In the genomic region with DNA sequence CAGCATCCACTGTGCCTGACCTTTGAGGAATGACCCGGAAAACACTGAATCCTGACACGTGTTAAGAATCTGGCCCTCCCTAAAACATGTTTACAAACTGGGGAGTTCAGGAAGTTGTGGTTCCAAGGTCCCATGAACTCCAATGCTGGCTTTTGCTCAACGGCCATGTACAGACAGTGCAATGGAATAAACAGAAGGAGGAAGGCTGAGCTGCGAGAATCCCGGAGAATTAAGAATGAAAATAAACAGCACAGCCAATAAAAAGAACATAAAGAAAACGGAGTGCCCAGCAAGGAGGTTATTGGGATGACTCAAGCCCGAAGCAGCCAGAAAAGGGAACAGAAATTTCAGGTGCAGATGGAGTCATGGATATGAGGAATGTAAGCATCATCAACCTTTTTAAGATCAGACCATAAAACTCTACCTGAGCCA, we compare ENCODE assay signal across 17 cellular contexts. TPM values are rescaled to one million over a fixed set of nuclear protein-coding genes. Genes with fewer than 3 reads are reported as not detected.
DNase-seq lines count a peak whose midpoint lies in the region; ATAC-seq and TF ChIP-seq lines count a peak whose summit lies in the region.
"Had no signal": no experiment of that assay in that cellular context is flagged by ENCODE, and none has a peak within 500 bp of the region (broad histone marks: within the 10 kb centered on the region; RNA-seq: fewer than 3 reads in every experiment).

No MANE protein-coding gene starts in this region.

- in situ Hi-C loops in mammary epithelial cell (cut with MboI; ENCODE audit: low sequenced_read_pairs in 2 of 2): no loop called here

- peak overlapping the region; percentile 99 for H3K27ac Mint-ChIP-seq in activated CD4-positive, alpha-beta T cell treated with anti-CD3 and anti-CD28 coated beads, Interleukin-2, amount 10 ng/mL, durations not matched to agents 24 days and 14 days
- H3K27ac Mint-ChIP-seq in natural killer cell treated with Interleukin-12 subunit alpha and Interleukin-12 subunit beta and Interleukin-15 and Interleukin-18, amount 100 ng/mL, for 72 hours: peak overlapping the region; percentile 72 to 95
- no peak overlapping the region for H3K27ac Mint-ChIP-seq in Caco-2 (ENCODE audit: unreplicated experiment)
- H3K27ac Mint-ChIP-seq: dendritic cell treated with granulocyte-macrophage colony-stimulating factor and Interleukin-4, amounts not matched to agents 40 ng/mL and 50 ng/mL, for 4 days had no signal

- H3K27me3 Mint-ChIP-seq in activated CD4-positive, alpha-beta T cell treated with anti-CD3 and anti-CD28 coated beads, Interleukin-2, amount 10 ng/mL, durations not matched to agents 24 days and 14 days: no peaks in the 10 kb centered on the region
- no peaks in the 10 kb centered on the region for H3K27me3 Mint-ChIP-seq in natural killer cell treated with Interleukin-12 subunit alpha and Interleukin-12 subunit beta and Interleukin-15 and Interleukin-18, amount 100 ng/mL, for 72 hours
- peaks cover 16% of the 10 kb centered on the region for H3K27me3 Mint-ChIP-seq in Caco-2 (ENCODE audit: insufficient read depth, unreplicated experiment)

- intact Hi-C loops in activated CD4-positive, alpha-beta T cell treated with anti-CD3 and anti-CD28 coated beads, Interleukin-2, amount 10 ng/mL, durations not matched to agents 24 days and 14 days (cut with micrococcal nuclease): loop anchor here (10.0 kb wide), 1 partner anchor 1055 kb away; no protein-coding TSS in a partner anchor
- intact Hi-C loops in PC-3 (cut with micrococcal nuclease) (no loop called here), mammary epithelial cell (cut with micrococcal nuclease) (no loop called here), Caco-2 (cut with micrococcal nuclease; ENCODE audit: unreplicated experiment) (no loop called here)

- ATAC-seq in PC-3 (no peak), HG02678 (IDR thresholded peaks at IDR 0.05; ENCODE audit: unreplicated experiment) (no peak)
- ATAC-seq in natural killer cell treated with Interleukin-12 subunit alpha and Interleukin-12 subunit beta and Interleukin-15 and Interleukin-18, amount 100 ng/mL, for 72 hours: no peak
- ATAC-seq: K562, lower lobe of right lung had no signal

- no peaks in the 10 kb centered on the region for H4K20me1 ChIP-seq in PC-3 (ENCODE audit: low read length)
- no peaks in the 10 kb centered on the region for H4K20me1 ChIP-seq in mammary epithelial cell (ENCODE audit: insufficient read depth, low read length)

- H3K4me1 ChIP-seq in PC-3 (ENCODE audit: insufficient read depth, low read length) (no peaks in the 10 kb centered on the region), mammary epithelial cell (ENCODE audit: insufficient read depth, low read length) (peaks cover 15% of the 10 kb centered on the region), Caco-2 (no peaks in the 10 kb centered on the region)
- H3K4me1 ChIP-seq: lower lobe of right lung, stomach had no signal

- 56% methylated on average over 7 of the region's 7 CpGs for WGBS in mammary epithelial cell (ENCODE audit: low coverage, missing lambda C conversion rate)

- H3K9me3 Mint-ChIP-seq in activated CD4-positive, alpha-beta T cell treated with anti-CD3 and anti-CD28 coated beads, Interleukin-2, amount 10 ng/mL, durations not matched to agents 24 days and 14 days: no peaks in the 10 kb centered on the region
- no peaks in the 10 kb centered on the region for H3K9me3 Mint-ChIP-seq in natural killer cell treated with Interleukin-12 subunit alpha and Interleukin-12 subunit beta and Interleukin-15 and Interleukin-18, amount 100 ng/mL, for 72 hours
- H3K9me3 Mint-ChIP-seq in Caco-2 (ENCODE audit: unreplicated experiment): no peaks in the 10 kb centered on the region

- BruUV-seq in PC-3 (replicated peaks; lab: Mats Ljungman, UMichigan) (no TSS peak), mammary epithelial cell (replicated peaks; lab: Mats Ljungman, UMichigan) (no TSS peak), Caco-2 (replicated peaks; lab: Mats Ljungman, UMichigan) (no TSS peak)

- H3K36me3 Mint-ChIP-seq in activated CD4-positive, alpha-beta T cell treated with anti-CD3 and anti-CD28 coated beads, Interleukin-2, amount 10 ng/mL, durations not matched to agents 24 days and 14 days (ENCODE audit: low read depth): peaks cover 28% of the 10 kb centered on the region
- peaks cover 10% of the 10 kb centered on the region for H3K36me3 Mint-ChIP-seq in natural killer cell treated with Interleukin-12 subunit alpha and Interleukin-12 subunit beta and Interleukin-15 and Interleukin-18, amount 100 ng/mL, for 72 hours
- no peaks in the 10 kb centered on the region for H3K36me3 Mint-ChIP-seq in Caco-2 (ENCODE audit: insufficient read depth, unreplicated experiment)

- H3K27ac ChIP-seq in PC-3 (ENCODE audit: low read length) (no peak overlapping the region), mammary epithelial cell (ENCODE audit: insufficient read depth, low read depth, low read length) (peak overlapping the region; percentile 52)
- H3K27ac ChIP-seq: lower lobe of right lung, neutrophil had no signal

- H3K9ac ChIP-seq in PC-3 (ENCODE audit: low read length) (no peak overlapping the region), mammary epithelial cell (ENCODE audit: insufficient read depth, low read length) (no peak overlapping the region)

- no peaks in the 10 kb centered on the region for H3F3A ChIP-seq in PC-3 (ENCODE audit: low read length, unreplicated experiment)

- dilution Hi-C loops in mammary epithelial cell (cut with HindIII; ENCODE audit: low sequenced_read_pairs): no loop called here

- no peak overlapping the region for H3K4me2 ChIP-seq in PC-3 (ENCODE audit: low read length)
- peak overlapping the region; percentile 40 for H3K4me2 ChIP-seq in mammary epithelial cell (ENCODE audit: insufficient read depth, low read depth, low read length)

- H3K4me1 Mint-ChIP-seq in activated CD4-positive, alpha-beta T cell treated with anti-CD3 and anti-CD28 coated beads, Interleukin-2, amount 10 ng/mL, durations not matched to agents 24 days and 14 days: peaks cover 91% of the 10 kb centered on the region
- H3K4me1 Mint-ChIP-seq in natural killer cell treated with Interleukin-12 subunit alpha and Interleukin-12 subunit beta and Interleukin-15 and Interleukin-18, amount 100 ng/mL, for 72 hours (ENCODE audit: low read depth in 2 of 2): peaks cover 84 to 99% of the 10 kb centered on the region in 2 donors
- no peaks in the 10 kb centered on the region for H3K4me1 Mint-ChIP-seq in Caco-2 (ENCODE audit: low read depth, unreplicated experiment)

- CTCF ChIA-PET in PC-3 (lab: Charles Lee) (no interaction called here), mammary epithelial cell (lab: Charles Lee; ENCODE audit: low non-redundant PET) (no interaction called here), Caco-2 (lab: Charles Lee) (no interaction called here)

- H3K79me2 ChIP-seq in PC-3 (ENCODE audit: low read length): no peaks in the 10 kb centered on the region
- peaks cover 76% of the 10 kb centered on the region for H3K79me2 ChIP-seq in mammary epithelial cell (ENCODE audit: insufficient read depth, low read length)

- H3K4me3 Mint-ChIP-seq in activated CD4-positive, alpha-beta T cell treated with anti-CD3 and anti-CD28 coated beads, Interleukin-2, amount 10 ng/mL, durations not matched to agents 24 days and 14 days: peak overlapping the region; percentile 90
- peak overlapping the region; percentile 66 for H3K4me3 Mint-ChIP-seq in natural killer cell treated with Interleukin-12 subunit alpha and Interleukin-12 subunit beta and Interleukin-15 and Interleukin-18, amount 100 ng/mL, for 72 hours
- no peak overlapping the region for H3K4me3 Mint-ChIP-seq in Caco-2 (ENCODE audit: unreplicated experiment)
- H3K4me3 Mint-ChIP-seq: dendritic cell treated with granulocyte-macrophage colony-stimulating factor and Interleukin-4, amounts not matched to agents 40 ng/mL and 50 ng/mL, for 4 days had no signal

- H3K27me3 ChIP-seq in PC-3 (ENCODE audit: low read length): peaks cover 78% of the 10 kb centered on the region
- H3K27me3 ChIP-seq in mammary epithelial cell (ENCODE audit: insufficient read depth, low read length): no peaks in the 10 kb centered on the region
- H3K27me3 ChIP-seq in Caco-2 (replicated peaks; ENCODE audit: control insufficient read depth, insufficient read depth, low read length): no peaks in the 10 kb centered on the region

- no peaks in the 10 kb centered on the region for H3K9me2 ChIP-seq in PC-3 (replicated peaks; ENCODE audit: low read length)

- TF ChIP-seq CTCF in PC-3 (conservative IDR thresholded peaks at IDR 0.05; ENCODE audit: low read depth, low read length): no peak
- no peak for TF ChIP-seq CTCF in mammary epithelial cell (conservative IDR thresholded peaks at IDR 0.05 in 1 of 2, IDR thresholded peaks at IDR 0.05 in 1 of 2; ENCODE audit: extremely low read depth in 1 of 2, insufficient read depth in 1 of 2, low read depth in 1 of 2, low read length in 2 of 2)
- TF ChIP-seq CTCF in Caco-2 (IDR thresholded peaks at IDR 0.05; ENCODE audit: insufficient read depth in 1 of 2, low read depth in 1 of 2, low read length in 1 of 2, severe bottlenecking in 1 of 2, unreplicated experiment in 1 of 2): no peak

- H2AFZ ChIP-seq in PC-3 (ENCODE audit: low read length): no peak overlapping the region
- peak overlapping the region; percentile 55 for H2AFZ ChIP-seq in mammary epithelial cell (ENCODE audit: low read depth, low read length)

- DNase-seq in activated CD4-positive, alpha-beta T cell treated with anti-CD3 and anti-CD28 coated beads, Interleukin-2, amount 10 ng/mL, durations not matched to agents 24 days and 14 days: no peak
- no peak for DNase-seq in activated CD4-positive, alpha-beta T cell treated with anti-CD3 and anti-CD28 coated beads, Interleukin-2, amount 50 U/mL, for 48 hours
- DNase-seq in PC-3 (peak; percentile 30), mammary epithelial cell (peak; percentile 77), NCI-H1694 treated with DMSO at 0.1 percent for 48 hours (lab: John Stamatoyannopoulos, UW) (no peak), Caco-2 (no peak)
- no peak for DNase-seq in natural killer cell treated with Interleukin-12 subunit alpha and Interleukin-12 subunit beta and Interleukin-15 and Interleukin-18, amount 100 ng/mL, for 72 hours (ENCODE audit: low spot score)
- DNase-seq: GF-D8, lower lobe of right lung, NCI-H1417, NCI-H345, stomach, SW 1271 had no signal

- H3K9me3 ChIP-seq in PC-3 (ENCODE audit: low read length) (no peaks in the 10 kb centered on the region), mammary epithelial cell (replicated peaks; ENCODE audit: insufficient read depth, low read length) (peaks cover 24% of the 10 kb centered on the region), Caco-2 (no peaks in the 10 kb centered on the region)
- H3K9me3 ChIP-seq: neutrophil had no signal

- H3K4me3 ChIP-seq in PC-3 (ENCODE audit: low read length) (no peak overlapping the region), mammary epithelial cell (replicated peaks in 1 of 3; ENCODE audit: insufficient read depth in 1 of 3, low read depth in 2 of 3, low read length in 3 of 3) (no peak overlapping the region), Caco-2 (ENCODE audit: low read depth, low read length) (no peak overlapping the region)
- H3K4me3 ChIP-seq: K562, lower lobe of right lung, stomach had no signal

- POLR2A ChIA-PET in PC-3 (lab: Charles Lee; ENCODE audit: unreplicated experiment) (no interaction called here), Caco-2 (lab: Charles Lee) (no interaction called here)

- H3K36me3 ChIP-seq in PC-3 (ENCODE audit: low read depth, low read length) (no peaks in the 10 kb centered on the region), mammary epithelial cell (ENCODE audit: insufficient read depth, low read length) (no peaks in the 10 kb centered on the region), Caco-2 (ENCODE audit: control insufficient read depth, insufficient read depth, low read length) (no peaks in the 10 kb centered on the region)
- H3K36me3 ChIP-seq: lower lobe of right lung, neutrophil, stomach had no signal

RNA-seq across cellular contexts. Expression of gene BCL11B, which starts 32.3 kb away (rescaled TPM):
- total RNA-seq in activated CD4-positive, alpha-beta T cell treated with anti-CD3 and anti-CD28 coated beads, Interleukin-2, amount 10 ng/mL, durations not matched to agents 24 days and 14 days: 48.2 and 48.5 TPM in 2 replicates
- total RNA-seq in PC-3 (2014; rRNA removed) (0.73 and 1.7 TPM in 2 replicates), mammary epithelial cell (1 to 10 TPM; 7.1 to 8.3 TPM), Caco-2 (2022) (0.05 TPM in 1 of 2 replicates, not detected in the other)
- polyA plus RNA-seq in mammary epithelial cell: 2.0 TPM
- polyA minus RNA-seq in mammary epithelial cell: 6.7 TPM
- 10 to 100 TPM; 12.9 to 27.6 TPM for total RNA-seq in natural killer cell treated with Interleukin-12 subunit alpha and Interleukin-12 subunit beta and Interleukin-15 and Interleukin-18, amount 100 ng/mL, for 72 hours
- polyA plus RNA-seq: K562 had no signal

Comparison
In these comparisons a context has a peak if more than half of its experiments do, and no peak if none do; other contexts are left out.
1. DNase-seq: peak in PC-3 (single experiment) and mammary epithelial cell (single experiment); none in activated CD4-positive, alpha-beta T cell treated with anti-CD3 and anti-CD28 coated beads, Interleukin-2, amount 10 ng/mL, durations not matched to agents 24 days and 14 days (single experiment), activated CD4-positive, alpha-beta T cell treated with anti-CD3 and anti-CD28 coated beads, Interleukin-2, amount 50 U/mL, for 48 hours (0 of 2), natural killer cell treated with Interleukin-12 subunit alpha and Interleukin-12 subunit beta and Interleukin-15 and Interleukin-18, amount 100 ng/mL, for 72 hours (single experiment), NCI-H1694 treated with DMSO at 0.1 percent for 48 hours (single experiment) and Caco-2 (0 of 2).